ENCODE assay signal across 1 cellular context in the genomic region with DNA sequence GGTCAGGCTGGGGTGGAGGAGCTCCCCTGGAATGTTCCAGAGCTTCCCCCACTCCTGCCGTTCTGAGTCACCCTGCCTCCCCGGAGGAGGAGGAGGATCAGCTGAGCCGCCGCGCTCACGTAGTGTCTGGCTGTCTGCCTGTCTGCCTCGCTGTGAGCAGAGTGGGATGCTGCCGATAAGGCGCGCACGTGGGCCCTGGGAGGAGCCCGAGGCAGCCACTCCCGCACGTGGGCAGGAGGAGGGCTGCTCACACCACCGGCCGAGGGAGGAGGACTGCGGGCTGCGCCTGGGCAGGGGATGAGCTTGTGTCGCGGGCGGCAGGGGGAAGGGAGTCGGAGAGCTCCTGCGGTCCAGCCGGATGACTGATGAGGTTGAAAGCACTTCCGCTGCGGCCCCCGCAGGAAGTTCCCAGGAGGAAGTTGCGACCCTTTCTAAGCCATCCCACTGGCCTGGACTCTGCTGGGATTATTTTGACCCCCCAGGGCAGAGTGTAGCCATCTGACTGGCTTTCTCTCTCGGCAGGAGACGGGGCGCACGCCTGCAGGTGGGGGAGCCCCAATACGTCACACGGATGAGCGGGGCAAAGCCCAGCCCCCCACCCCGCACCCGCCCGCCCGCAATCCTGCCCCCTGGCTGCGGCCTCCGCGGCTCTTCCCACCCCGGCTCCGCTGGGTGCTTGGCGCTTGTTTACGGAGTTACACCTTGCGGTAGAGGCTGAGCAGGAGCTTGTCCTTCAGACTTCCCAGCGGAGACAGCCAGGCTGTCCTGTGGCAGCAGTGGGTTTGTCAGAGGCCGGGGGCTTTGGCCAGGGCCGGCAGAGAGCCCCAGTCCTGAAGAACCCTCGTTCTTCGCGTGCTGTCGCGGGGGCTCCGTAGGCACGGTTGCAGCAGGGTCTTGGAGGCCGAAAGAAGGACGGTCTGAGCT.
TF ChIP-seq lines count a peak whose summit lies in the region.

No MANE protein-coding gene starts in this region.

TF ChIP-seq in HepG2, 621 proteins besides CTCF, POLR2A, EP300 and RAD21 (continued from another document and continues in another):
- TF ChIP-seq, protein P1, sequence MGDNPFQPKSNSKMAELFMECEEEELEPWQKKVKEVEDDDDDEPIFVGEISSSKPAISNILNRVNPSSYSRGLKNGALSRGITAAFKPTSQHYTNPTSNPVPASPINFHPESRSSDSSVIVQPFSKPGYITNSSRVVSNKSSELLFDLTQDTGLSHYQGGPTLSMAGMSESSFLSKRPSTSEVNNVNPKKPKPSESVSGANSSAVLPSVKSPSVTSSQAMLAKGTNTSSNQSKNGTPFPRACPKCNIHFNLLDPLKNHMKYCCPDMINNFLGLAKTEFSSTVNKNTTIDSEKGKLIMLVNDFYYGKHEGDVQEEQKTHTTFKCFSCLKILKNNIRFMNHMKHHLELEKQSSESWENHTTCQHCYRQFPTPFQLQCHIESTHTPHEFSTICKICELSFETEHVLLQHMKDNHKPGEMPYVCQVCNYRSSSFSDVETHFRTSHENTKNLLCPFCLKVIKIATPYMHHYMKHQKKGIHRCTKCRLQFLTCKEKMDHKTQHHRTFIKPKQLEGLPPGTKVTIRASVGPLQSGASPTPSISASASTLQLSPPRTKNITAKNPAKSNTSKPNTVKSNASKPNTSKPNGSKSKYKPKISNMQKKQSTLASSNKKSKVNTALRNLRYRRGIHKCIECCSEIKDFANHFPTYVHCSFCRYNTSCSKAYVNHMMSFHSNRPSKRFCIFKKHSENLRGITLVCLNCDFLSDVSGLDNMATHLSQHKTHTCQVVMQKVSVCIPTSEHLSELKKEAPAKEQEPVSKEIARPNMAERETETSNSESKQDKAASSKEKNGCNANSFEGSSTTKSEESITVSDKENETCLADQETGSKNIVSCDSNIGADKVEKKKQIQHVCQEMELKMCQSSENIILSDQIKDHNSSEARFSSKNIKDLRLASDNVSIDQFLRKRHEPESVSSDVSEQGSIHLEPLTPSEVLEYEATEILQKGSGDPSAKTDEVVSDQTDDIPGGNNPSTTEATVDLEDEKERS (CRISPR knock-in tag; IDR thresholded peaks at IDR 0.05), result peak; percentile 86
- TF ChIP-seq SP5 (CRISPR knock-in tag; IDR thresholded peaks at IDR 0.05; ENCODE audit: borderline replicate concordance, low read depth) (peak; percentile 70; the same call in 1 of the 2 replicates), GLI4 (CRISPR knock-in tag; IDR thresholded peaks at IDR 0.05; ENCODE audit: borderline replicate concordance) (no peak), TRIM24 (CRISPR knock-in tag; IDR thresholded peaks at IDR 0.05) (no peak), ATRX (CRISPR knock-in tag; IDR thresholded peaks at IDR 0.05; ENCODE audit: borderline replicate concordance) (no peak), GPN1 (CRISPR knock-in tag; IDR thresholded peaks at IDR 0.05; ENCODE audit: borderline replicate concordance) (no peak), ZNF547 (CRISPR knock-in tag; IDR thresholded peaks at IDR 0.05) (peak; percentile 42; the same call in 1 of the 2 replicates), TSC22D2 (CRISPR knock-in tag; IDR thresholded peaks at IDR 0.05; ENCODE audit: borderline replicate concordance) (no peak), ZMYM4 (CRISPR knock-in tag; IDR thresholded peaks at IDR 0.05) (peak; percentile 68; the same call in 1 of the 2 replicates), ZNF549 (CRISPR knock-in tag; IDR thresholded peaks at IDR 0.05) (no peak), ADNP (CRISPR knock-in tag; IDR thresholded peaks at IDR 0.05) (no peak), RORA (CRISPR knock-in tag; IDR thresholded peaks at IDR 0.05) (no peak), CREB1 (IDR thresholded peaks at IDR 0.05) (no peak), CREB1 (CRISPR knock-in tag; IDR thresholded peaks at IDR 0.05) (no peak), ZNF207 (IDR thresholded peaks at IDR 0.05; ENCODE audit: borderline replicate concordance) (no peak), ZNF17 (CRISPR knock-in tag; IDR thresholded peaks at IDR 0.05) (no peak), ZNF614 (CRISPR knock-in tag; IDR thresholded peaks at IDR 0.05; ENCODE audit: borderline replicate concordance) (peak; percentile 67; the same call in 1 of the 2 replicates)
- TF ChIP-seq, protein P2, sequence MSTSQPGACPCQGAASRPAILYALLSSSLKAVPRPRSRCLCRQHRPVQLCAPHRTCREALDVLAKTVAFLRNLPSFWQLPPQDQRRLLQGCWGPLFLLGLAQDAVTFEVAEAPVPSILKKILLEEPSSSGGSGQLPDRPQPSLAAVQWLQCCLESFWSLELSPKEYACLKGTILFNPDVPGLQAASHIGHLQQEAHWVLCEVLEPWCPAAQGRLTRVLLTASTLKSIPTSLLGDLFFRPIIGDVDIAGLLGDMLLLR (CRISPR knock-in tag; IDR thresholded peaks at IDR 0.05), result peak; percentile 96
- TF ChIP-seq, protein P3, sequence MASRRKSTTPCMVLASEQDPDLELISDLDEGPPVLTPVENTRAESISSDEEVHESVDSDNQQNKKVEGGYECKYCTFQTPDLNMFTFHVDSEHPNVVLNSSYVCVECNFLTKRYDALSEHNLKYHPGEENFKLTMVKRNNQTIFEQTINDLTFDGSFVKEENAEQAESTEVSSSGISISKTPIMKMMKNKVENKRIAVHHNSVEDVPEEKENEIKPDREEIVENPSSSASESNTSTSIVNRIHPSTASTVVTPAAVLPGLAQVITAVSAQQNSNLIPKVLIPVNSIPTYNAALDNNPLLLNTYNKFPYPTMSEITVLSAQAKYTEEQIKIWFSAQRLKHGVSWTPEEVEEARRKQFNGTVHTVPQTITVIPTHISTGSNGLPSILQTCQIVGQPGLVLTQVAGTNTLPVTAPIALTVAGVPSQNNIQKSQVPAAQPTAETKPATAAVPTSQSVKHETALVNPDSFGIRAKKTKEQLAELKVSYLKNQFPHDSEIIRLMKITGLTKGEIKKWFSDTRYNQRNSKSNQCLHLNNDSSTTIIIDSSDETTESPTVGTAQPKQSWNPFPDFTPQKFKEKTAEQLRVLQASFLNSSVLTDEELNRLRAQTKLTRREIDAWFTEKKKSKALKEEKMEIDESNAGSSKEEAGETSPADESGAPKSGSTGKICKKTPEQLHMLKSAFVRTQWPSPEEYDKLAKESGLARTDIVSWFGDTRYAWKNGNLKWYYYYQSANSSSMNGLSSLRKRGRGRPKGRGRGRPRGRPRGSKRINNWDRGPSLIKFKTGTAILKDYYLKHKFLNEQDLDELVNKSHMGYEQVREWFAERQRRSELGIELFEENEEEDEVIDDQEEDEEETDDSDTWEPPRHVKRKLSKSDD (CRISPR knock-in tag; IDR thresholded peaks at IDR 0.05; ENCODE audit: low read depth), result peak; percentile 73; the same call in 1 of the 2 replicates
- TF ChIP-seq, protein P4, sequence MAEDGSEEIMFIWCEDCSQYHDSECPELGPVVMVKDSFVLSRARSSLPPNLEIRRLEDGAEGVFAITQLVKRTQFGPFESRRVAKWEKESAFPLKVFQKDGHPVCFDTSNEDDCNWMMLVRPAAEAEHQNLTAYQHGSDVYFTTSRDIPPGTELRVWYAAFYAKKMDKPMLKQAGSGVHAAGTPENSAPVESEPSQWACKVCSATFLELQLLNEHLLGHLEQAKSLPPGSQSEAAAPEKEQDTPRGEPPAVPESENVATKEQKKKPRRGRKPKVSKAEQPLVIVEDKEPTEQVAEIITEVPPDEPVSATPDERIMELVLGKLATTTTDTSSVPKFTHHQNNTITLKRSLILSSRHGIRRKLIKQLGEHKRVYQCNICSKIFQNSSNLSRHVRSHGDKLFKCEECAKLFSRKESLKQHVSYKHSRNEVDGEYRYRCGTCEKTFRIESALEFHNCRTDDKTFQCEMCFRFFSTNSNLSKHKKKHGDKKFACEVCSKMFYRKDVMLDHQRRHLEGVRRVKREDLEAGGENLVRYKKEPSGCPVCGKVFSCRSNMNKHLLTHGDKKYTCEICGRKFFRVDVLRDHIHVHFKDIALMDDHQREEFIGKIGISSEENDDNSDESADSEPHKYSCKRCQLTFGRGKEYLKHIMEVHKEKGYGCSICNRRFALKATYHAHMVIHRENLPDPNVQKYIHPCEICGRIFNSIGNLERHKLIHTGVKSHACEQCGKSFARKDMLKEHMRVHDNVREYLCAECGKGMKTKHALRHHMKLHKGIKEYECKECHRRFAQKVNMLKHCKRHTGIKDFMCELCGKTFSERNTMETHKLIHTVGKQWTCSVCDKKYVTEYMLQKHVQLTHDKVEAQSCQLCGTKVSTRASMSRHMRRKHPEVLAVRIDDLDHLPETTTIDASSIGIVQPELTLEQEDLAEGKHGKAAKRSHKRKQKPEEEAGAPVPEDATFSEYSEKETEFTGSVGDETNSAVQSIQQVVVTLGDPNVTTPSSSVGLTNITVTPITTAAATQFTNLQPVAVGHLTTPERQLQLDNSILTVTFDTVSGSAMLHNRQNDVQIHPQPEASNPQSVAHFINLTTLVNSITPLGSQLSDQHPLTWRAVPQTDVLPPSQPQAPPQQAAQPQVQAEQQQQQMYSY (CRISPR knock-in tag; IDR thresholded peaks at IDR 0.05), result no peak
- TF ChIP-seq, protein P5, sequence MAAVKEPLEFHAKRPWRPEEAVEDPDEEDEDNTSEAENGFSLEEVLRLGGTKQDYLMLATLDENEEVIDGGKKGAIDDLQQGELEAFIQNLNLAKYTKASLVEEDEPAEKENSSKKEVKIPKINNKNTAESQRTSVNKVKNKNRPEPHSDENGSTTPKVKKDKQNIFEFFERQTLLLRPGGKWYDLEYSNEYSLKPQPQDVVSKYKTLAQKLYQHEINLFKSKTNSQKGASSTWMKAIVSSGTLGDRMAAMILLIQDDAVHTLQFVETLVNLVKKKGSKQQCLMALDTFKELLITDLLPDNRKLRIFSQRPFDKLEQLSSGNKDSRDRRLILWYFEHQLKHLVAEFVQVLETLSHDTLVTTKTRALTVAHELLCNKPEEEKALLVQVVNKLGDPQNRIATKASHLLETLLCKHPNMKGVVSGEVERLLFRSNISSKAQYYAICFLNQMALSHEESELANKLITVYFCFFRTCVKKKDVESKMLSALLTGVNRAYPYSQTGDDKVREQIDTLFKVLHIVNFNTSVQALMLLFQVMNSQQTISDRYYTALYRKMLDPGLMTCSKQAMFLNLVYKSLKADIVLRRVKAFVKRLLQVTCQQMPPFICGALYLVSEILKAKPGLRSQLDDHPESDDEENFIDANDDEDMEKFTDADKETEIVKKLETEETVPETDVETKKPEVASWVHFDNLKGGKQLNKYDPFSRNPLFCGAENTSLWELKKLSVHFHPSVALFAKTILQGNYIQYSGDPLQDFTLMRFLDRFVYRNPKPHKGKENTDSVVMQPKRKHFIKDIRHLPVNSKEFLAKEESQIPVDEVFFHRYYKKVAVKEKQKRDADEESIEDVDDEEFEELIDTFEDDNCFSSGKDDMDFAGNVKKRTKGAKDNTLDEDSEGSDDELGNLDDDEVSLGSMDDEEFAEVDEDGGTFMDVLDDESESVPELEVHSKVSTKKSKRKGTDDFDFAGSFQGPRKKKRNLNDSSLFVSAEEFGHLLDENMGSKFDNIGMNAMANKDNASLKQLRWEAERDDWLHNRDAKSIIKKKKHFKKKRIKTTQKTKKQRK (IDR thresholded peaks at IDR 0.05; ENCODE audit: low read length), result no peak
- TF ChIP-seq, protein P6, sequence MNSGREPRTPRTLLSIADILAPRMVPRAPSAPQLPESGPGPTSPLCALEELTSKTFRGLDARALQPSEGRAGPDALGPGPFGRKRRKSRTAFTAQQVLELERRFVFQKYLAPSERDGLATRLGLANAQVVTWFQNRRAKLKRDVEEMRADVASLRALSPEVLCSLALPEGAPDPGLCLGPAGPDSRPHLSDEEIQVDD (CRISPR knock-in tag; IDR thresholded peaks at IDR 0.05; ENCODE audit: borderline replicate concordance), result 0 out of 2 replicates have a peak, but pooled peaks have one; percentile 45
- TF ChIP-seq, protein P7, sequence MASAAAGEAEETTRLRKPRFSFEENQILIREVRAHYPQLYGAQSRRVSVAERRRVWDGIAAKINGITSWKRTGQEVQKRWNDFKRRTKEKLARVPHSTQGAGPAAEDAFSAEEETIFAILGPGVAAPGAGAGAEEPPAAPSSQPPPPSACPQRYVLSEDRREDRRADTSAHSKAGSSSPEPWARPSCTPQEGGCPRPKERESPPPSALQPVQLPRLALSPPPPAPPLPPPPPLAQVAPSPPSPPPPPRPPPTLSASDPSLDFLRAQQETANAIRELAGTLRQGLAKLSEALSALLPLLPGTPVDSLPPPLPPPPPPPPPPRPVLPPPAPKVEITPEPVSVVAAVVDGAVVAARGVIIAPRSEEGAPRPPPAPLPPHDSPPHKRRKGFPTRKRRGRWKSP (CRISPR knock-in tag; IDR thresholded peaks at IDR 0.05), result 0 out of 2 replicates have a peak, but pooled peaks have one; percentile 60
- TF ChIP-seq, protein P8, sequence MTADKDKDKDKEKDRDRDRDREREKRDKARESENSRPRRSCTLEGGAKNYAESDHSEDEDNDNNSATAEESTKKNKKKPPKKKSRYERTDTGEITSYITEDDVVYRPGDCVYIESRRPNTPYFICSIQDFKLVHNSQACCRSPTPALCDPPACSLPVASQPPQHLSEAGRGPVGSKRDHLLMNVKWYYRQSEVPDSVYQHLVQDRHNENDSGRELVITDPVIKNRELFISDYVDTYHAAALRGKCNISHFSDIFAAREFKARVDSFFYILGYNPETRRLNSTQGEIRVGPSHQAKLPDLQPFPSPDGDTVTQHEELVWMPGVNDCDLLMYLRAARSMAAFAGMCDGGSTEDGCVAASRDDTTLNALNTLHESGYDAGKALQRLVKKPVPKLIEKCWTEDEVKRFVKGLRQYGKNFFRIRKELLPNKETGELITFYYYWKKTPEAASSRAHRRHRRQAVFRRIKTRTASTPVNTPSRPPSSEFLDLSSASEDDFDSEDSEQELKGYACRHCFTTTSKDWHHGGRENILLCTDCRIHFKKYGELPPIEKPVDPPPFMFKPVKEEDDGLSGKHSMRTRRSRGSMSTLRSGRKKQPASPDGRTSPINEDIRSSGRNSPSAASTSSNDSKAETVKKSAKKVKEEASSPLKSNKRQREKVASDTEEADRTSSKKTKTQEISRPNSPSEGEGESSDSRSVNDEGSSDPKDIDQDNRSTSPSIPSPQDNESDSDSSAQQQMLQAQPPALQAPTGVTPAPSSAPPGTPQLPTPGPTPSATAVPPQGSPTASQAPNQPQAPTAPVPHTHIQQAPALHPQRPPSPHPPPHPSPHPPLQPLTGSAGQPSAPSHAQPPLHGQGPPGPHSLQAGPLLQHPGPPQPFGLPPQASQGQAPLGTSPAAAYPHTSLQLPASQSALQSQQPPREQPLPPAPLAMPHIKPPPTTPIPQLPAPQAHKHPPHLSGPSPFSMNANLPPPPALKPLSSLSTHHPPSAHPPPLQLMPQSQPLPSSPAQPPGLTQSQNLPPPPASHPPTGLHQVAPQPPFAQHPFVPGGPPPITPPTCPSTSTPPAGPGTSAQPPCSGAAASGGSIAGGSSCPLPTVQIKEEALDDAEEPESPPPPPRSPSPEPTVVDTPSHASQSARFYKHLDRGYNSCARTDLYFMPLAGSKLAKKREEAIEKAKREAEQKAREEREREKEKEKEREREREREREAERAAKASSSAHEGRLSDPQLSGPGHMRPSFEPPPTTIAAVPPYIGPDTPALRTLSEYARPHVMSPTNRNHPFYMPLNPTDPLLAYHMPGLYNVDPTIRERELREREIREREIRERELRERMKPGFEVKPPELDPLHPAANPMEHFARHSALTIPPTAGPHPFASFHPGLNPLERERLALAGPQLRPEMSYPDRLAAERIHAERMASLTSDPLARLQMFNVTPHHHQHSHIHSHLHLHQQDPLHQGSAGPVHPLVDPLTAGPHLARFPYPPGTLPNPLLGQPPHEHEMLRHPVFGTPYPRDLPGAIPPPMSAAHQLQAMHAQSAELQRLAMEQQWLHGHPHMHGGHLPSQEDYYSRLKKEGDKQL (CRISPR knock-in tag; IDR thresholded peaks at IDR 0.05; ENCODE audit: low read depth), result no peak
